In the genomic region with DNA sequence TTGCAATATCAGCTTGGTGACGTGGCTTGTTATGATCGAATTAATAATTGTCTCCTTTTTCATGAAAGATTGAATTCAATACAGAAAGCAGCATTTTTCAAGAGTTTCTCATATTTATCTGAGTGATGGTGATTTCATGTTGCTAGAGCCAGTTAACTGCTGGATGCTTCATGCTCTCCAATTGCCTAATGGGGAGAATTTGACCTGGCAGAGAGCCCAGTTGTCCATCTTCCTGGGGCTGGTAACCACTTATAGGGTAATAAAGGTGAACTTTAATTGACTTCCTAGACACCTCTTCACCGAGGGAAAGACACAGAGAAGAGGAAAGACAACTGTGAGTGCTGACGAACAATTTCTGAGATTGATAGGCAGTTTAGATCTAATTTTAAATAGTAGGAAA, we compare ENCODE assay signal across 18 cellular contexts.
DNase-seq lines count a peak whose midpoint lies in the region; ATAC-seq, FAIRE-seq and TF ChIP-seq lines count a peak whose summit lies in the region.
"Had no signal": no experiment of that assay in that cellular context is flagged by ENCODE, and none has a peak within 500 bp of the region (broad histone marks: within the 10 kb centered on the region; RNA-seq: fewer than 3 reads in every experiment).

No MANE protein-coding gene starts in this region.

- H3K9me3 ChIP-seq in lower lobe of right lung: no peaks in the 10 kb centered on the region
- H3K9me3 ChIP-seq: gastrocnemius medialis had no signal

- peaks cover 7% of the 10 kb centered on the region for H3K4me1 ChIP-seq in lower lobe of right lung

- H3K27ac ChIP-seq in lower lobe of right lung: no peak overlapping the region
- H3K27ac ChIP-seq: gastrocnemius medialis, KMS-11, skin epidermis had no signal

- DNase-seq in NCI-H2081 (lab: John Stamatoyannopoulos, UW) (peak; percentile 32 to 76), NCI-H2081 treated with DMSO at 0.1 percent for 48 hours (lab: John Stamatoyannopoulos, UW) (no peak), NCI-H1092 (lab: John Stamatoyannopoulos, UW) (peak; percentile 83), NCI-H510A (lab: John Stamatoyannopoulos, UW) (peak; percentile 72), lower lobe of right lung (no peak), dedifferentiated amniotic fluid mesenchymal stem cell (ENCODE audit: extremely low spot score) (no peak)
- DNase-seq in stimulated activated CD4-positive, alpha-beta T cell treated with anti-CD3 and anti-CD28 coated beads, Interleukin-2, amount 100 ng/mL, for 48 hours: no peak
- DNase-seq: Calu3; erythroblast; gastrocnemius medialis; left cardiac atrium; midbrain; NCI-H1048; NK-92 treated with Interleukin-12 subunit alpha and Interleukin-12 subunit beta, amount 100 ng/mL, for 24 hours had no signal

- intact Hi-C loops in lower lobe of right lung (cut with DNase I): no loop called here

- no peak for ATAC-seq in lower lobe of right lung
- ATAC-seq: gastrocnemius medialis, GM23338 had no signal

- no peak overlapping the region for H3K4me3 ChIP-seq in lower lobe of right lung
- H3K4me3 ChIP-seq: gastrocnemius medialis, GM23338, skin epidermis had no signal

- H3K27me3 ChIP-seq in lower lobe of right lung (ENCODE audit: low read depth): no peaks in the 10 kb centered on the region
- H3K27me3 ChIP-seq: gastrocnemius medialis had no signal

- no peak for TF ChIP-seq CTCF in lower lobe of right lung (IDR thresholded peaks at IDR 0.05)

- H3K36me3 ChIP-seq in lower lobe of right lung: no peaks in the 10 kb centered on the region
- H3K36me3 ChIP-seq: gastrocnemius medialis had no signal

- FAIRE-seq in islet of Langerhans (lab: Jason Lieb, UNC): peak; percentile 51

Comparison
In these comparisons a context has a peak if more than half of its experiments do, and no peak if none do; other contexts are left out.
1. DNase-seq: peak in NCI-H2081 (2 of 2), NCI-H1092 (single experiment) and NCI-H510A (single experiment); none in NCI-H2081 treated with DMSO at 0.1 percent for 48 hours (single experiment), lower lobe of right lung (single experiment), dedifferentiated amniotic fluid mesenchymal stem cell (single experiment) and stimulated activated CD4-positive, alpha-beta T cell treated with anti-CD3 and anti-CD28 coated beads, Interleukin-2, amount 100 ng/mL, for 48 hours (0 of 2).